ENCODE assay signal across 10 cellular contexts in genomic region chr5:119360905-119361605, GRCh38. TPM values are rescaled to one million over a fixed set of nuclear protein-coding genes. Genes with fewer than 3 reads are reported as not detected.
DNase-seq lines count a peak whose midpoint lies in the region; ATAC-seq, FAIRE-seq and TF ChIP-seq lines count a peak whose summit lies in the region.
"Had no signal": no experiment of that assay in that cellular context is flagged by ENCODE, and none has a peak within 500 bp of the region (broad histone marks: within the 10 kb centered on the region; RNA-seq: fewer than 3 reads in every experiment).

No MANE protein-coding gene starts in this region.

- FAIRE-seq in D721Med (lab: Jason Lieb, UNC), result no peak

- no peak for DNase-seq in CD8-positive, alpha-beta T cell
- DNase-seq in M059J (ENCODE audit: low read depth) (peak; percentile 62), cardiac fibroblast (ENCODE audit: low read depth in 2 of 2) (peak; percentile 39 to 70), D721Med (ENCODE audit: insufficient read length, low spot score) (no peak), aorta (no peak), chondrocyte (ENCODE audit: low spot score) (no peak), NCI-H2029 treated with DMSO at 0.1 percent for 48 hours (lab: John Stamatoyannopoulos, UW) (no peak)
- no peak for DNase-seq in natural killer cell treated with Interleukin-12 subunit alpha and Interleukin-12 subunit beta and Interleukin-15 and Interleukin-18, amount 100 ng/mL, for 72 hours (ENCODE audit: low spot score)
- DNase-seq: activated CD4-positive, alpha-beta T cell treated with anti-CD3 and anti-CD28 coated beads, Interleukin-2, amount 50 U/mL, for 4 hours; effector CD4-positive, alpha-beta T cell had no signal

- H3K4me1 ChIP-seq in CD8-positive, alpha-beta T cell (ENCODE audit: insufficient read depth, low read length), result peaks cover 90% of the 10 kb centered on the region
- H3K4me1 ChIP-seq in aorta (ENCODE audit: control insufficient read depth in 1 of 2, insufficient read depth in 2 of 2, low read length in 2 of 2), result peaks cover 3 to 8% of the 10 kb centered on the region in 2 donors

- peaks cover 42% of the 10 kb centered on the region for H3K36me3 Mint-ChIP-seq in CD8-positive, alpha-beta T cell
- H3K36me3 Mint-ChIP-seq in natural killer cell treated with Interleukin-12 subunit alpha and Interleukin-12 subunit beta and Interleukin-15 and Interleukin-18, amount 100 ng/mL, for 72 hours, result peaks cover 64% of the 10 kb centered on the region
- H3K36me3 Mint-ChIP-seq in chondrocyte (ENCODE audit: low read depth), result peaks cover 2% of the 10 kb centered on the region

- no peaks in the 10 kb centered on the region for H3K9me3 Mint-ChIP-seq in CD8-positive, alpha-beta T cell
- H3K9me3 Mint-ChIP-seq in natural killer cell treated with Interleukin-12 subunit alpha and Interleukin-12 subunit beta and Interleukin-15 and Interleukin-18, amount 100 ng/mL, for 72 hours, result no peaks in the 10 kb centered on the region
- peaks cover 2% of the 10 kb centered on the region for H3K9me3 Mint-ChIP-seq in chondrocyte (ENCODE audit: low read depth)

- peak overlapping the region; percentile 95 for H3K27ac Mint-ChIP-seq in CD8-positive, alpha-beta T cell
- peak overlapping the region; percentile 85 to 99 for H3K27ac Mint-ChIP-seq in natural killer cell treated with Interleukin-12 subunit alpha and Interleukin-12 subunit beta and Interleukin-15 and Interleukin-18, amount 100 ng/mL, for 72 hours
- no peak overlapping the region for H3K27ac Mint-ChIP-seq in chondrocyte (ENCODE audit: unreplicated experiment)

- no peak overlapping the region for H3K4me3 ChIP-seq in CD8-positive, alpha-beta T cell (ENCODE audit: low read depth, low read length)
- H3K4me3 ChIP-seq in cardiac fibroblast (replicated peaks in 1 of 2; ENCODE audit: low read depth in 2 of 2, low read length in 2 of 2) (no peak overlapping the region), aorta (ENCODE audit: low read length in 2 of 2) (no peak overlapping the region)

- no peak for TF ChIP-seq CTCF in CD8-positive, alpha-beta T cell (IDR thresholded peaks at IDR 0.05)
- no peak for TF ChIP-seq CTCF in cardiac fibroblast (IDR thresholded peaks at IDR 0.05; ENCODE audit: low read depth, low read length)
- TF ChIP-seq CTCF in D721Med (IDR thresholded peaks at IDR 0.05; ENCODE audit: insufficient read depth, missing control alignments), result no peak
- TF ChIP-seq CTCF in chondrocyte (IDR thresholded peaks at IDR 0.05), result no peak

- POLR2A ChIA-PET in CD8-positive, alpha-beta T cell (lab: Charles Lee), result interaction anchor here (0.8 to 1.4 kb wide), 5 partner anchors 8 to 24 kb away, joined by 3 to 5 read pairs (median 3); no protein-coding TSS in a partner anchor

- H3K27me3 ChIP-seq in CD8-positive, alpha-beta T cell (ENCODE audit: insufficient read depth, low read length), result no peaks in the 10 kb centered on the region
- no peaks in the 10 kb centered on the region for H3K27me3 ChIP-seq in aorta (ENCODE audit: control insufficient read depth in 1 of 2, insufficient read depth in 2 of 2, low read length in 1 of 2)

- H3K36me3 ChIP-seq in CD8-positive, alpha-beta T cell (ENCODE audit: insufficient read depth, low read length), result no peaks in the 10 kb centered on the region
- H3K36me3 ChIP-seq in aorta (ENCODE audit: control insufficient read depth in 1 of 2, insufficient read depth in 2 of 2, low read length in 1 of 2), result no peaks in the 10 kb centered on the region

- H3K27ac ChIP-seq in CD8-positive, alpha-beta T cell (ENCODE audit: low read depth, low read length), result no peak overlapping the region
- H3K27ac ChIP-seq in aorta (ENCODE audit: low read depth in 1 of 2, low read length in 2 of 2), result no peak overlapping the region

- peak overlapping the region; percentile 12 for H3K4me3 Mint-ChIP-seq in CD8-positive, alpha-beta T cell
- peak overlapping the region; percentile 97 for H3K4me3 Mint-ChIP-seq in natural killer cell treated with Interleukin-12 subunit alpha and Interleukin-12 subunit beta and Interleukin-15 and Interleukin-18, amount 100 ng/mL, for 72 hours
- no peak overlapping the region for H3K4me3 Mint-ChIP-seq in chondrocyte (ENCODE audit: unreplicated experiment)

- no peak for ATAC-seq in CD8-positive, alpha-beta T cell
- no peak for ATAC-seq in natural killer cell treated with Interleukin-12 subunit alpha and Interleukin-12 subunit beta and Interleukin-15 and Interleukin-18, amount 100 ng/mL, for 72 hours
- ATAC-seq in aorta (ENCODE audit: low FRiP score), result no peak

- CTCF ChIA-PET in CD8-positive, alpha-beta T cell (lab: Charles Lee), result interaction anchor here (1.3 to 2.6 kb wide), 3 partner anchors 9 to 51 kb away, joined by 5 to 10 read pairs (median 8); no protein-coding TSS in a partner anchor

- H3K9me3 ChIP-seq in CD8-positive, alpha-beta T cell (ENCODE audit: low read length), result no peaks in the 10 kb centered on the region
- H3K9me3 ChIP-seq in aorta (ENCODE audit: control insufficient read depth, low read length), result no peaks in the 10 kb centered on the region

- H3K27me3 Mint-ChIP-seq in CD8-positive, alpha-beta T cell (ENCODE audit: low read depth), result no peaks in the 10 kb centered on the region
- no peaks in the 10 kb centered on the region for H3K27me3 Mint-ChIP-seq in natural killer cell treated with Interleukin-12 subunit alpha and Interleukin-12 subunit beta and Interleukin-15 and Interleukin-18, amount 100 ng/mL, for 72 hours
- no peaks in the 10 kb centered on the region for H3K27me3 Mint-ChIP-seq in chondrocyte (ENCODE audit: low read depth)

- intact Hi-C loops in CD8-positive, alpha-beta T cell (cut with DNase I, micrococcal nuclease), result loop anchor here (1.0 to 2.0 kb wide), 2 partner anchors 7 to 18 kb away; no protein-coding TSS in a partner anchor
- intact Hi-C loops in aorta (cut with DNase I), result no loop called here

- 78 to 85% methylated on average over 6 of the region's 6 CpGs for WGBS in aorta, 2 donors

- H3K4me1 Mint-ChIP-seq in CD8-positive, alpha-beta T cell (ENCODE audit: low read depth), result peaks cover 91% of the 10 kb centered on the region
- H3K4me1 Mint-ChIP-seq in natural killer cell treated with Interleukin-12 subunit alpha and Interleukin-12 subunit beta and Interleukin-15 and Interleukin-18, amount 100 ng/mL, for 72 hours (ENCODE audit: low read depth in 2 of 2), result peaks cover 73 to 90% of the 10 kb centered on the region in 2 donors
- peaks cover 65% of the 10 kb centered on the region for H3K4me1 Mint-ChIP-seq in chondrocyte (ENCODE audit: low read depth)

RNA-seq across cellular contexts. Expression of gene TNFAIP8, which starts 5.2 kb away (rescaled TPM):
- total RNA-seq in CD8-positive, alpha-beta T cell, result 10 to 100 TPM; 62.3 to 63.0 TPM
- 8.4 and 18.4 TPM in 2 replicates for total RNA-seq in M059J (2014; rRNA removed; shearing (Covaris generic))
- total RNA-seq in natural killer cell treated with Interleukin-12 subunit alpha and Interleukin-12 subunit beta and Interleukin-15 and Interleukin-18, amount 100 ng/mL, for 72 hours, result 100 to 1,000 TPM; 131 to 333 TPM
- total RNA-seq in aorta (10 to 100 TPM; 17.8 to 26.9 TPM), chondrocyte (15.0 to 22.3 TPM (median 19.5 TPM) in 3 replicates)
- polyA plus RNA-seq in aorta, result 10 to 100 TPM; 13.7 to 32.2 TPM

Comparison
In these comparisons a context has a peak if more than half of its experiments do, and no peak if none do; other contexts are left out.
1. DNase-seq: peak in M059J (single experiment) and cardiac fibroblast (2 of 2); none in CD8-positive, alpha-beta T cell (0 of 7), natural killer cell treated with Interleukin-12 subunit alpha and Interleukin-12 subunit beta and Interleukin-15 and Interleukin-18, amount 100 ng/mL, for 72 hours (single experiment), D721Med (single experiment), aorta (0 of 2), chondrocyte (single experiment) and NCI-H2029 treated with DMSO at 0.1 percent for 48 hours (single experiment).
2. intact Hi-C loops: an anchor here in CD8-positive, alpha-beta T cell (1.0 to 2.0 kb wide); none called in aorta.